In genomic region chr22:48699531-48699930, GRCh38 we compare ENCODE assay signal across 17 cellular contexts.
"Had no signal": no experiment of that assay in that cellular context is flagged by ENCODE, and none has a peak within 500 bp of the region (broad histone marks: within the 10 kb centered on the region; RNA-seq: fewer than 3 reads in every experiment).

No MANE protein-coding gene starts in this region.

- H2AFZ ChIP-seq: hepatocyte had no signal

- H3K79me2 ChIP-seq: hepatocyte had no signal

- ATAC-seq: left cardiac atrium; lower lobe of right lung; stimulated activated naive CD8-positive, alpha-beta T cell treated with anti-CD3 and anti-CD28 coated beads, Interleukin-15, Interleukin-2, amounts not matched to agents 100 U/mL and 50 U/mL, for 24 hours had no signal

- DNase-seq: colonic mucosa; dermis blood vessel endothelial cell; esophagus squamous epithelium; foreskin fibroblast; left cardiac atrium; left ventricle myocardium inferior; small intestine; stimulated activated CD4-positive, alpha-beta T cell treated with anti-CD3 and anti-CD28 coated beads, Interleukin-12 subunit alpha, Interleukin-12 subunit beta, amount 100 ng/mL, for 4 hours; stimulated activated CD4-positive, alpha-beta T cell treated with anti-CD3 and anti-CD28 coated beads, Interleukin-2, amount 100 ng/mL, for 48 hours; stimulated activated naive CD8-positive, alpha-beta T cell treated with anti-CD3 and anti-CD28 coated beads, Interleukin-15, Interleukin-2, amounts not matched to agents 100 U/mL and 50 U/mL, for 24 hours; tibial artery had no signal

- H3K4me3 Mint-ChIP-seq: memory B cell, mesothelial cell of epicardium, nephron had no signal

- H3K36me3 Mint-ChIP-seq: memory B cell, mesothelial cell of epicardium had no signal

- H3K4me2 ChIP-seq: hepatocyte had no signal

- H3K27ac ChIP-seq: colonic mucosa, esophagus squamous epithelium, hepatocyte, left ventricle myocardium inferior, lower lobe of right lung, right atrium auricular region, tibial artery had no signal

- H3K27me3 Mint-ChIP-seq: memory B cell had no signal

- H3K9me3 ChIP-seq: colonic mucosa, esophagus squamous epithelium, left ventricle myocardium inferior, lower lobe of right lung, right atrium auricular region, tibial artery had no signal

- H3K4me1 Mint-ChIP-seq: memory B cell, mesothelial cell of epicardium had no signal

- H3K4me3 ChIP-seq: colonic mucosa, esophagus squamous epithelium, hepatocyte, left ventricle myocardium inferior, lower lobe of right lung, right atrium auricular region, tibial artery had no signal

- H3K27me3 ChIP-seq: colonic mucosa, esophagus squamous epithelium, hepatocyte, right atrium auricular region, tibial artery had no signal

- H3K4me1 ChIP-seq: colonic mucosa, left ventricle myocardium inferior, lower lobe of right lung, right atrium auricular region had no signal

- H3K36me3 ChIP-seq: colonic mucosa, esophagus squamous epithelium, left ventricle myocardium inferior, lower lobe of right lung, right atrium auricular region, tibial artery had no signal

- H3K27ac Mint-ChIP-seq: memory B cell, mesothelial cell of epicardium, nephron had no signal

- H3K9me3 Mint-ChIP-seq: memory B cell, mesothelial cell of epicardium, nephron had no signal
